Comparison of ENCODE assay signal across 10 cellular contexts in genomic region chr21:38306407-38306806, GRCh38. TPM values are rescaled to one million over a fixed set of nuclear protein-coding genes. Genes with fewer than 3 reads are reported as not detected.
DNase-seq lines count a peak whose midpoint lies in the region; ATAC-seq and TF ChIP-seq lines count a peak whose summit lies in the region.
"Had no signal": no experiment of that assay in that cellular context is flagged by ENCODE, and none has a peak within 500 bp of the region (broad histone marks: within the 10 kb centered on the region; RNA-seq: fewer than 3 reads in every experiment).

No MANE protein-coding gene starts in this region.

- POLR2A ChIA-PET in activated CD4-positive, alpha-beta memory T cell treated with anti-CD3 and anti-CD28 coated beads for 36 hours (lab: Charles Lee), result interaction anchor here (0.6 to 1.0 kb wide), 2 partner anchors 37 to 219 kb away, joined by 3 read pairs; no protein-coding TSS in a partner anchor
- POLR2A ChIA-PET in activated CD4-positive, alpha-beta memory T cell treated with anti-CD3 and anti-CD28 coated beads, Interleukin-2, amount 10 ng/mL, durations not matched to agents 7 days and 5 days (lab: Charles Lee), result no interaction called here

- peaks cover 10% of the 10 kb centered on the region for H3K4me1 Mint-ChIP-seq in activated CD4-positive, alpha-beta memory T cell treated with anti-CD3 and anti-CD28 coated beads for 36 hours (ENCODE audit: low read depth)
- H3K4me1 Mint-ChIP-seq in activated CD4-positive, alpha-beta memory T cell treated with anti-CD3 and anti-CD28 coated beads, Interleukin-2, amount 10 ng/mL, durations not matched to agents 7 days and 5 days, result peaks cover 3% of the 10 kb centered on the region

- peaks cover 0 to 32% (median 0%) of the 10 kb centered on the region in 11 experiments; a peak in 7 of 22 replicates for H3K27me3 ChIP-seq in BLaER1 treated with 17β-estradiol and CSF1 and Interleukin-3, amounts not matched to agents 10 nM and 100 nM
- H3K27me3 ChIP-seq in mammary epithelial cell (ENCODE audit: insufficient read depth, low read length), result no peaks in the 10 kb centered on the region
- H3K27me3 ChIP-seq in mesenchymal stem cell (ENCODE audit: control insufficient read depth in 1 of 2, insufficient read depth in 1 of 2, low read length in 2 of 2), result no peaks in the 10 kb centered on the region

- CTCF ChIA-PET in mammary epithelial cell (lab: Charles Lee; ENCODE audit: low non-redundant PET), result interaction anchor here (0.7 kb wide), 1 partner anchor 80 kb away, joined by 7 read pairs; no protein-coding TSS in a partner anchor
- CTCF ChIA-PET in activated CD4-positive, alpha-beta memory T cell treated with anti-CD3 and anti-CD28 coated beads for 36 hours (lab: Charles Lee), result interaction anchor here (0.7 to 1.0 kb wide), 2 partner anchors 45 to 179 kb away, joined by 3 read pairs; no protein-coding TSS in a partner anchor
- CTCF ChIA-PET in activated CD4-positive, alpha-beta memory T cell treated with anti-CD3 and anti-CD28 coated beads, Interleukin-2, amount 10 ng/mL, durations not matched to agents 7 days and 5 days (lab: Charles Lee), result no interaction called here

- H3K14ac ChIP-seq in mesenchymal stem cell (ENCODE audit: low read length in 2 of 2), result no peak overlapping the region

- BruUV-seq in mammary epithelial cell (replicated peaks; lab: Mats Ljungman, UMichigan), result no TSS peak

- TF ChIP-seq CTCF in mammary epithelial cell (conservative IDR thresholded peaks at IDR 0.05 in 1 of 2, IDR thresholded peaks at IDR 0.05 in 1 of 2; ENCODE audit: extremely low read depth in 1 of 2, insufficient read depth in 1 of 2, low read depth in 1 of 2, low read length in 2 of 2) (no peak), GM13976 (IDR thresholded peaks at IDR 0.05; ENCODE audit: borderline replicate concordance, control extremely low read depth, extremely low read depth, insufficient read depth, missing control alignments) (no peak)

- no peak overlapping the region; a peak in 1 of 20 replicates for H3K4me3 ChIP-seq in BLaER1 treated with 17β-estradiol and CSF1 and Interleukin-3, amounts not matched to agents 10 nM and 100 nM
- H3K4me3 ChIP-seq in mammary epithelial cell (replicated peaks in 1 of 3; ENCODE audit: insufficient read depth in 1 of 3, low read depth in 2 of 3, low read length in 3 of 3) (no peak overlapping the region), mesenchymal stem cell (ENCODE audit: insufficient read depth in 1 of 2, low read depth in 1 of 2, low read length in 2 of 2) (no peak overlapping the region)

- DNase-seq in LHCN-M2 (ENCODE audit: low read depth) (peak; percentile 94), mammary epithelial cell (peak; percentile 61), mesenchymal stem cell (no peak), GM13976 (ENCODE audit: low spot score) (no peak)
- DNase-seq in activated CD4-positive, alpha-beta memory T cell treated with anti-CD3 and anti-CD28 coated beads for 36 hours, result no peak
- no peak for DNase-seq in activated CD4-positive, alpha-beta memory T cell treated with anti-CD3 and anti-CD28 coated beads, Interleukin-2, amount 10 ng/mL, durations not matched to agents 7 days and 5 days
- DNase-seq: COR-L47; stimulated activated CD4-positive, alpha-beta T cell treated with anti-CD3 and anti-CD28 coated beads, Interleukin-15, amount 100 ng/mL, for 24 hours had no signal

- H3K9me3 ChIP-seq in BLaER1 treated with 17β-estradiol and CSF1 and Interleukin-3, amounts not matched to agents 10 nM and 100 nM (replicated peaks in 1 of 11), result peaks cover 0 to 13% (median 10%) of the 10 kb centered on the region in 11 experiments; a peak in 11 of 22 replicates
- H3K9me3 ChIP-seq in mammary epithelial cell (replicated peaks; ENCODE audit: insufficient read depth, low read length) (no peaks in the 10 kb centered on the region), mesenchymal stem cell (ENCODE audit: control insufficient read depth, low read length) (no peaks in the 10 kb centered on the region)

- H3K4me1 ChIP-seq in BLaER1 treated with 17β-estradiol and CSF1 and Interleukin-3, amounts not matched to agents 10 nM and 100 nM, result peaks cover 19 to 52% (median 41%) of the 10 kb centered on the region in 10 experiments
- H3K4me1 ChIP-seq in mammary epithelial cell (ENCODE audit: insufficient read depth, low read length) (peaks cover 13% of the 10 kb centered on the region), mesenchymal stem cell (ENCODE audit: control insufficient read depth, insufficient read depth, low read depth, low read length) (peaks cover 10% of the 10 kb centered on the region)

- no peak overlapping the region for H3K4me3 Mint-ChIP-seq in activated CD4-positive, alpha-beta memory T cell treated with anti-CD3 and anti-CD28 coated beads for 36 hours
- H3K4me3 Mint-ChIP-seq in activated CD4-positive, alpha-beta memory T cell treated with anti-CD3 and anti-CD28 coated beads, Interleukin-2, amount 10 ng/mL, durations not matched to agents 7 days and 5 days, result no peak overlapping the region

- H3K9ac ChIP-seq in BLaER1 treated with 17β-estradiol and CSF1 and Interleukin-3, amounts not matched to agents 10 nM and 100 nM, result no peak overlapping the region
- H3K9ac ChIP-seq in mammary epithelial cell (ENCODE audit: insufficient read depth, low read length) (no peak overlapping the region), mesenchymal stem cell (ENCODE audit: low read length) (peak overlapping the region; percentile 76)

- no peaks in the 10 kb centered on the region for H3K36me3 ChIP-seq in BLaER1 treated with 17β-estradiol and CSF1 and Interleukin-3, amounts not matched to agents 10 nM and 100 nM
- H3K36me3 ChIP-seq in mammary epithelial cell (ENCODE audit: insufficient read depth, low read length) (peaks cover 3% of the 10 kb centered on the region), mesenchymal stem cell (ENCODE audit: control insufficient read depth in 1 of 2, insufficient read depth in 2 of 2, low read depth in 1 of 2, low read length in 2 of 2) (peaks cover 3 to 6% of the 10 kb centered on the region in 2 experiments)

- no peak overlapping the region for H2BK15ac ChIP-seq in mesenchymal stem cell (ENCODE audit: low read depth, poor library complexity, severe bottlenecking)

- no peaks in the 10 kb centered on the region for H4K20me1 ChIP-seq in BLaER1 treated with 17β-estradiol and CSF1 and Interleukin-3, amounts not matched to agents 10 nM and 100 nM
- H4K20me1 ChIP-seq in mammary epithelial cell (ENCODE audit: insufficient read depth, low read length), result no peaks in the 10 kb centered on the region

- H3K27ac Mint-ChIP-seq in activated CD4-positive, alpha-beta memory T cell treated with anti-CD3 and anti-CD28 coated beads for 36 hours, result no peak overlapping the region
- no peak overlapping the region for H3K27ac Mint-ChIP-seq in activated CD4-positive, alpha-beta memory T cell treated with anti-CD3 and anti-CD28 coated beads, Interleukin-2, amount 10 ng/mL, durations not matched to agents 7 days and 5 days

- no peak overlapping the region for H2BK5ac ChIP-seq in mesenchymal stem cell (ENCODE audit: low read depth, low read length, poor library complexity, severe bottlenecking)

- H3K4ac ChIP-seq in mesenchymal stem cell (ENCODE audit: low read depth in 1 of 2, low read length in 2 of 2), result no peak overlapping the region

- no peaks in the 10 kb centered on the region for H3K79me2 ChIP-seq in mammary epithelial cell (ENCODE audit: insufficient read depth, low read length)

- no peaks in the 10 kb centered on the region for H3K9me3 Mint-ChIP-seq in activated CD4-positive, alpha-beta memory T cell treated with anti-CD3 and anti-CD28 coated beads for 36 hours
- H3K9me3 Mint-ChIP-seq in activated CD4-positive, alpha-beta memory T cell treated with anti-CD3 and anti-CD28 coated beads, Interleukin-2, amount 10 ng/mL, durations not matched to agents 7 days and 5 days, result peaks cover 2% of the 10 kb centered on the region

- H2BK120ac ChIP-seq in mesenchymal stem cell (ENCODE audit: low read depth, low read length), result no peak overlapping the region

- no peak overlapping the region for H3K23ac ChIP-seq in mesenchymal stem cell (ENCODE audit: low read length in 2 of 2)

- no peak for ATAC-seq in HG02981 (IDR thresholded peaks at IDR 0.05; ENCODE audit: unreplicated experiment)

- H2AK5ac ChIP-seq in mesenchymal stem cell (ENCODE audit: low read length, severe bottlenecking), result no peak overlapping the region

- in situ Hi-C loops in mammary epithelial cell (cut with MboI; ENCODE audit: low sequenced_read_pairs in 2 of 2) (no loop called here), GM13976 (cut with MboI; ENCODE audit: low sequenced_read_pairs, unreplicated experiment) (no loop called here)

- H3K27ac ChIP-seq in BLaER1 treated with 17β-estradiol and CSF1 and Interleukin-3, amounts not matched to agents 10 nM and 100 nM, result peak overlapping the region in 8 of 11 experiments; percentile 5 to 63 (median 34); a peak in 9 of 22 replicates
- H3K27ac ChIP-seq in mammary epithelial cell (ENCODE audit: insufficient read depth, low read depth, low read length) (no peak overlapping the region), mesenchymal stem cell (ENCODE audit: low read length, poor library complexity, severe bottlenecking) (peak overlapping the region; percentile 95)

- 73% methylated on average over 6 of the region's 6 CpGs for WGBS in mammary epithelial cell (ENCODE audit: low coverage, missing lambda C conversion rate)
- WGBS in mesenchymal stem cell, result 3% methylated on average over 3 of the region's 6 CpGs

- intact Hi-C loops in mammary epithelial cell (cut with micrococcal nuclease), result no loop called here
- intact Hi-C loops in activated CD4-positive, alpha-beta memory T cell treated with anti-CD3 and anti-CD28 coated beads for 36 hours (cut with micrococcal nuclease), result no loop called here

- H2BK12ac ChIP-seq in mesenchymal stem cell (ENCODE audit: low read length in 2 of 2), result no peak overlapping the region

- dilution Hi-C loops in mammary epithelial cell (cut with HindIII; ENCODE audit: low sequenced_read_pairs), result no loop called here

- no peaks in the 10 kb centered on the region for H3K79me1 ChIP-seq in mesenchymal stem cell (replicated peaks; ENCODE audit: low read length, poor library complexity, severe bottlenecking)

- H4K8ac ChIP-seq in mesenchymal stem cell (ENCODE audit: low read length), result no peak overlapping the region

- H3K4me2 ChIP-seq in BLaER1 treated with 17β-estradiol and CSF1 and Interleukin-3, amounts not matched to agents 10 nM and 100 nM, result peak overlapping the region; percentile 42 to 80 (median 65)
- peak overlapping the region; percentile 37 for H3K4me2 ChIP-seq in mammary epithelial cell (ENCODE audit: insufficient read depth, low read depth, low read length)
- H3K4me2 ChIP-seq in mesenchymal stem cell (ENCODE audit: low read length, poor library complexity, severe bottlenecking), result no peak overlapping the region

- no peak overlapping the region for H3K18ac ChIP-seq in mesenchymal stem cell (ENCODE audit: low read depth in 1 of 2, low read length in 2 of 2)

- no peaks in the 10 kb centered on the region for H3K36me3 Mint-ChIP-seq in activated CD4-positive, alpha-beta memory T cell treated with anti-CD3 and anti-CD28 coated beads for 36 hours
- no peaks in the 10 kb centered on the region for H3K36me3 Mint-ChIP-seq in activated CD4-positive, alpha-beta memory T cell treated with anti-CD3 and anti-CD28 coated beads, Interleukin-2, amount 10 ng/mL, durations not matched to agents 7 days and 5 days (ENCODE audit: low read depth)

- H4K91ac ChIP-seq in mesenchymal stem cell (ENCODE audit: low read length), result no peak overlapping the region

- H2AFZ ChIP-seq in mammary epithelial cell (ENCODE audit: low read depth, low read length), result peak overlapping the region; percentile 20
- no peak overlapping the region for H2AFZ ChIP-seq in mesenchymal stem cell (ENCODE audit: low read depth, low read length)

- H3K27me3 Mint-ChIP-seq in activated CD4-positive, alpha-beta memory T cell treated with anti-CD3 and anti-CD28 coated beads for 36 hours, result no peaks in the 10 kb centered on the region
- H3K27me3 Mint-ChIP-seq in activated CD4-positive, alpha-beta memory T cell treated with anti-CD3 and anti-CD28 coated beads, Interleukin-2, amount 10 ng/mL, durations not matched to agents 7 days and 5 days, result no peaks in the 10 kb centered on the region

RNA-seq across cellular contexts. Expression of gene KCNJ15, which starts 49.6 kb away (rescaled TPM):
- 19.2 and 19.8 TPM in 2 replicates for total RNA-seq in LHCN-M2 (2014; rRNA removed)
- polyA plus RNA-seq in LHCN-M2 (2012), result 10.5 TPM
- total RNA-seq in mammary epithelial cell, result 10 to 100 TPM in 1 of 2 donors, under 1 TPM in 1; 0.83 to 11.7 TPM
- 58.5 TPM for polyA plus RNA-seq in mammary epithelial cell
- 120 TPM for polyA minus RNA-seq in mammary epithelial cell
- 0.99 TPM for polyA plus RNA-seq in mesenchymal stem cell (2013, experiment 1 of 2)
- polyA plus RNA-seq in mesenchymal stem cell (2013, experiment 2 of 2), result 1.00 TPM
- under 1 TPM; 0.15 to 0.17 TPM for total RNA-seq in activated CD4-positive, alpha-beta memory T cell treated with anti-CD3 and anti-CD28 coated beads for 36 hours
- total RNA-seq in activated CD4-positive, alpha-beta memory T cell treated with anti-CD3 and anti-CD28 coated beads, Interleukin-2, amount 10 ng/mL, durations not matched to agents 7 days and 5 days, result not detected

Comparison
In these comparisons a context has a peak if more than half of its experiments do, and no peak if none do; other contexts are left out.
1. DNase-seq: peak in LHCN-M2 (single experiment) and mammary epithelial cell (single experiment); none in mesenchymal stem cell (single experiment), activated CD4-positive, alpha-beta memory T cell treated with anti-CD3 and anti-CD28 coated beads for 36 hours (single experiment), GM13976 (single experiment) and activated CD4-positive, alpha-beta memory T cell treated with anti-CD3 and anti-CD28 coated beads, Interleukin-2, amount 10 ng/mL, durations not matched to agents 7 days and 5 days (single experiment).